In the genomic region with DNA sequence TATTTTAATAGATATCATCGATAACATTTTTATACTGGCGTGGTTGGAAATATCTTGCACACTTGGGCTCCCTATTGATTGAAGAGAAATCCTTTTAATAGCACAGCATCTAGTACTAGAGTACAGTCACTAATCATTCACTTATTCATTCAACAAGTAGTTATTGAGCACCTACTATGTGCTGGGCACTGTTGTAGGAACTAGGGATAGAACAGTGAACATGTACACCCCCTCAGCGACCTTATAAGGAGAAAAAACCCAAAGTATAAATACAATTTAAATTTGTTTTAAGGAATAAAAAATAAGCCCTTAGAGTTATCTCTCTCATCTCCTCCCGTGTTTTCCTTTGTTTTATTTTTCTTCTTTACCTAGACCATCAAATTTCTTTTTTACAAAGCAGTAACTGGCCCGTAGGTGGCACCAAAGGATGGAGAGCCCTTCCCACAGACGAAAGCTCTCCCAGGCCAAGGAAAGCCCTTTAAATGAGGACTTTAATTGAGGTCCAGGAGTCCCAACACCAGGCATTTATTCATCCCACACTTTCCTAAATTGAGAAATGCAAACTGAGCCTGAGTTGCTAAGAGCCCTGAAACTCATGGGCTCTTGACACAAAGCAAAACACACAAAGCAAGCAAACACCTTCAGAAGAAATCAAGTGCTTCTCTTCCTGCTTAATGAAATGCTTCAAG, we compare ENCODE assay signal across 9 cellular contexts. TPM values are rescaled to one million over a fixed set of nuclear protein-coding genes. Genes with fewer than 3 reads are reported as not detected.
DNase-seq lines count a peak whose midpoint lies in the region; ATAC-seq, FAIRE-seq and TF ChIP-seq lines count a peak whose summit lies in the region.
"Had no signal": no experiment of that assay in that cellular context is flagged by ENCODE, and none has a peak within 500 bp of the region (broad histone marks: within the 10 kb centered on the region; RNA-seq: fewer than 3 reads in every experiment).

No MANE protein-coding gene starts in this region.

- POLR2A ChIA-PET in A549 (lab: Yijun Ruan, JAX), result interaction anchor here (0.6 to 1.0 kb wide), 2 partner anchors 30 to 211 kb away, joined by 4 to 7 read pairs; a partner anchor contains a TSS
- POLR2A ChIA-PET in GM10248 (lab: Yijun Ruan, JAX), result no interaction called here

- CTCF ChIA-PET in A549 (lab: Yijun Ruan, JAX), result interaction anchor here (0.5 to 3.5 kb wide), 18 partner anchors 10 to 290 kb away, joined by 3 to 61 read pairs (median 4); a partner anchor contains a TSS
- CTCF ChIA-PET in GM10248 (lab: Yijun Ruan, JAX), result interaction anchor here (0.7 to 8.5 kb wide), 10 partner anchors 10 to 212 kb away, joined by 3 to 95 read pairs (median 6); a partner anchor contains a TSS

- WGBS in A549 (ENCODE audit: missing lambda C conversion rate), result 42% methylated on average over 6 of the region's 6 CpGs
- 60 to 62% methylated on average over 6 of the region's 6 CpGs for WGBS in lower leg skin, 2 donors

- H3K4me3 ChIP-seq in A549 (no peak overlapping the region), lower leg skin (ENCODE audit: low read depth, poor library complexity, severe bottlenecking) (no peak overlapping the region)

- H3K4me2 ChIP-seq in A549, result no peak overlapping the region

- intact Hi-C loops in lower leg skin (cut with DNase I; ENCODE audit: low total_unique reads), result no loop called here

- no peak overlapping the region for H3K27ac ChIP-seq in A549

- peak; percentile 68 for TF ChIP-seq CTCF in A549 (IDR thresholded peaks at IDR 0.05)
- peak; percentile 43 for TF ChIP-seq CTCF in GM10248 (IDR thresholded peaks at IDR 0.05; ENCODE audit: control extremely low read depth, extremely low read depth, low read depth, missing control alignments)
- TF ChIP-seq CTCF in osteocyte (IDR thresholded peaks at IDR 0.05), result peak; percentile 77
- TF ChIP-seq CTCF in lower leg skin (IDR thresholded peaks at IDR 0.05), result no peak

- no peak for FAIRE-seq in A549 (lab: Jason Lieb, UNC)
- FAIRE-seq: endometrium had no signal

- H3K9me3 Mint-ChIP-seq in osteocyte (ENCODE audit: unreplicated experiment), result no peaks in the 10 kb centered on the region

- DNase-seq in A549 (ENCODE audit: low read depth in 1 of 2, low spot score in 1 of 2), result peak; percentile 48 to 51
- no peak for DNase-seq in GM10248 (ENCODE audit: extremely low spot score)
- DNase-seq in NCI-H460 (ENCODE audit: extremely low read depth, low read depth), result peak; percentile 19
- peak; percentile 63 for DNase-seq in ecto neural progenitor cell (ENCODE audit: low spot score)
- no peak for DNase-seq in osteocyte (ENCODE audit: extremely low spot score, unreplicated experiment)
- DNase-seq in T-helper 9 cell, result no peak
- DNase-seq in lower leg skin (ENCODE audit: low spot score in 2 of 2), result no peak

- H3K27ac Mint-ChIP-seq in osteocyte (ENCODE audit: unreplicated experiment), result no peak overlapping the region

- no peaks in the 10 kb centered on the region for H3K27me3 Mint-ChIP-seq in osteocyte (ENCODE audit: unreplicated experiment)

- H3K4me3 Mint-ChIP-seq in osteocyte (ENCODE audit: unreplicated experiment), result no peak overlapping the region

- peaks cover 35% of the 10 kb centered on the region for H3K36me3 Mint-ChIP-seq in osteocyte (ENCODE audit: unreplicated experiment)

- no peak for TF ChIP-seq EP300 in A549 (IDR thresholded peaks at IDR 0.05)

- no peaks in the 10 kb centered on the region for H3K4me1 ChIP-seq in A549

- TF ChIP-seq POLR2A in A549 (IDR thresholded peaks at IDR 0.05; ENCODE audit: low read length) (no peak), lower leg skin (IDR thresholded peaks at IDR 0.05) (no peak)

- no peaks in the 10 kb centered on the region for H3K9me3 ChIP-seq in A549

- TF ChIP-seq RAD21 in A549 (conservative IDR thresholded peaks at IDR 0.05 in 1 of 2, IDR thresholded peaks at IDR 0.05 in 1 of 2), result peak; percentile 70 to 82

- ATAC-seq in A549 (peak; percentile 87 to 89), HG02571 (IDR thresholded peaks at IDR 0.05; ENCODE audit: unreplicated experiment) (no peak)

- H3K4me1 Mint-ChIP-seq in osteocyte (ENCODE audit: unreplicated experiment), result no peaks in the 10 kb centered on the region

TF ChIP-seq in A549, 52 proteins besides CTCF, POLR2A, EP300 and RAD21:
- no peak for TF ChIP-seq ZFP36 (IDR thresholded peaks at IDR 0.05; ENCODE audit: borderline replicate concordance, partially characterized antibody)
- TF ChIP-seq SMC3 (IDR thresholded peaks at IDR 0.05), result peak; percentile 55; the same call in 2 of the 3 replicates

RNA-seq across cellular contexts. Expression of a gene that starts 29.0 kb away (rescaled TPM):
- polyA plus RNA-seq in A549 (2011; rRNA removed), result 152 and 169 TPM in 2 replicates
- 261 and 277 TPM in 2 replicates for polyA plus RNA-seq in A549 (2012; cell fraction: cytosol; rRNA removed)
- polyA plus RNA-seq in A549 (2012; cell fraction: nucleus; rRNA removed), result 153 and 173 TPM in 2 replicates
- polyA plus RNA-seq in A549 (2017; fragmentation: RNase III; extraction: RNeasy Plus Mini Kit Qiagen cat#74134 plus additional on column Dnase treatment), result 223 to 254 TPM (median 246 TPM) in 3 replicates
- 90.4 and 99.9 TPM in 2 replicates for polyA minus RNA-seq in A549 (2011; rRNA and poly(A)+ RNA removed)
- 86.0 and 89.5 TPM in 2 replicates for total RNA-seq in NCI-H460 (2014; rRNA removed; shearing (Covaris generic))
- polyA plus RNA-seq in NCI-H460 (2014; cell fraction: nucleus; rRNA removed), result 208 and 262 TPM in 2 replicates
- 216 and 221 TPM in 2 replicates for total RNA-seq in osteocyte
- 100 to 1,000 TPM; 192 to 447 (median 328) TPM for total RNA-seq in lower leg skin

Comparison
In these comparisons a context has a peak if more than half of its experiments do, and no peak if none do; other contexts are left out.
1. DNase-seq: peak in A549 (2 of 2), NCI-H460 (single experiment) and ecto neural progenitor cell (single experiment); none in GM10248 (single experiment), osteocyte (single experiment), T-helper 9 cell (single experiment) and lower leg skin (0 of 2).
2. CTCF ChIP-seq: peak in A549 (single experiment), GM10248 (single experiment) and osteocyte (single experiment); none in lower leg skin (0 of 3).